In the genomic region with DNA sequence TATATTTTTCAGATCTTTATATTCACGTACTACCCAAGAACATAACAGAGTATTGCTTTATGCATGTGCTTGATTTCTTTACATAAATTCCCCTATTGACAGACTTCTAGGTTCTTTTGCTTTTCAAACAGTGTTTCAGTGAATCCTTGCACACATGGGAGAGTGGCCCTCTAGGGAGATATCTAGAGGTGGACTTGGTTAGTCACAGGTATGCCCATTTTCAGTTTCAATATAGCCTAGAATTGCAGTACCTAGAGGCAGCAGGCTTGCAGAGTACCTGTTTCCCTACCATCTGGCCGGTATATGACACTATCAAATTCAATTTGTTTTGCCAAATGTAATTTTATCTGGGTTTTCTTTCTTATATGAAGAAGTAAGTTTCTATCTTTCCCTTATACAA, we compare ENCODE assay signal across 17 cellular contexts. TPM values are rescaled to one million over a fixed set of nuclear protein-coding genes. Genes with fewer than 3 reads are reported as not detected.
DNase-seq lines count a peak whose midpoint lies in the region; ATAC-seq and TF ChIP-seq lines count a peak whose summit lies in the region.
"Had no signal": no experiment of that assay in that cellular context is flagged by ENCODE, and none has a peak within 500 bp of the region (broad histone marks: within the 10 kb centered on the region; RNA-seq: fewer than 3 reads in every experiment).

No MANE protein-coding gene starts in this region.

- H3K27ac ChIP-seq in caudate nucleus (ENCODE audit: low read depth, low read length), result no peak overlapping the region

- peaks cover 2% of the 10 kb centered on the region for H3K4me1 Mint-ChIP-seq in activated CD4-positive, alpha-beta T cell treated with anti-CD3 and anti-CD28 coated beads, Interleukin-2, amount 10 ng/mL, durations not matched to agents 7 days and 5 days

- TF ChIP-seq CTCF in GM12865 (IDR thresholded peaks at IDR 0.05; ENCODE audit: insufficient read depth, low read depth, low read length, missing control alignments), result no peak

- H3K4me3 ChIP-seq in GM12865 (ENCODE audit: low read depth, low read length), result no peak overlapping the region

- intact Hi-C loops in sciatic nerve (cut with DNase I), result no loop called here

- ATAC-seq in HG03378 (IDR thresholded peaks at IDR 0.05; ENCODE audit: unreplicated experiment) (peak; percentile 36), sciatic nerve (no peak)

- CTCF ChIA-PET in activated CD4-positive, alpha-beta T cell treated with anti-CD3 and anti-CD28 coated beads, Interleukin-2, amount 10 ng/mL, durations not matched to agents 7 days and 5 days (lab: Charles Lee), result no interaction called here

- H3K36me3 Mint-ChIP-seq in activated CD4-positive, alpha-beta T cell treated with anti-CD3 and anti-CD28 coated beads, Interleukin-2, amount 10 ng/mL, durations not matched to agents 7 days and 5 days (ENCODE audit: low read depth), result no peaks in the 10 kb centered on the region
- H3K36me3 Mint-ChIP-seq: CD4-positive, alpha-beta memory T cell had no signal

- POLR2A ChIA-PET in activated CD4-positive, alpha-beta T cell treated with anti-CD3 and anti-CD28 coated beads, Interleukin-2, amount 10 ng/mL, durations not matched to agents 7 days and 5 days (lab: Charles Lee), result no interaction called here

- DNase-seq in GM12865 (ENCODE audit: low read depth) (peak; percentile 33), NCI-H2171 treated with DMSO at 0.1 percent for 48 hours (lab: John Stamatoyannopoulos, UW) (peak; percentile 91), cerebellum (ENCODE audit: low spot score) (peak; percentile 11), sciatic nerve (ENCODE audit: low spot score) (no peak), DMS53 (lab: John Stamatoyannopoulos, UW) (no peak), caudate nucleus (lab: John Stamatoyannopoulos, UW) (no peak)
- DNase-seq in activated CD4-positive, alpha-beta T cell treated with anti-CD3 and anti-CD28 coated beads, Interleukin-2, amount 10 ng/mL, durations not matched to agents 7 days and 5 days, result no peak
- DNase-seq: BE2C; CD4-positive, alpha-beta memory T cell; HFFc6; NCI-H1417; NCI-H2029; NCI-H446; NCI-H748 treated with DMSO at 0.1 percent for 48 hours; SHP77 treated with DMSO at 0.1 percent for 48 hours; T-helper 2 cell had no signal

- H3K4me3 Mint-ChIP-seq in activated CD4-positive, alpha-beta T cell treated with anti-CD3 and anti-CD28 coated beads, Interleukin-2, amount 10 ng/mL, durations not matched to agents 7 days and 5 days, result no peak overlapping the region
- H3K4me3 Mint-ChIP-seq: CD4-positive, alpha-beta memory T cell; HFFc6 had no signal

- peaks cover 9% of the 10 kb centered on the region for H3K27me3 Mint-ChIP-seq in activated CD4-positive, alpha-beta T cell treated with anti-CD3 and anti-CD28 coated beads, Interleukin-2, amount 10 ng/mL, durations not matched to agents 7 days and 5 days

- H3K27ac Mint-ChIP-seq in activated CD4-positive, alpha-beta T cell treated with anti-CD3 and anti-CD28 coated beads, Interleukin-2, amount 10 ng/mL, durations not matched to agents 7 days and 5 days, result no peak overlapping the region
- H3K27ac Mint-ChIP-seq: CD4-positive, alpha-beta memory T cell; HFFc6 had no signal

- H3K9me3 Mint-ChIP-seq in activated CD4-positive, alpha-beta T cell treated with anti-CD3 and anti-CD28 coated beads, Interleukin-2, amount 10 ng/mL, durations not matched to agents 7 days and 5 days, result no peaks in the 10 kb centered on the region
- H3K9me3 Mint-ChIP-seq: CD4-positive, alpha-beta memory T cell; HFFc6 had no signal

RNA-seq across cellular contexts. Expression of gene EML6, which starts 36.8 kb away (rescaled TPM):
- 23.0 TPM for total RNA-seq in cerebellum
- 0.89 TPM for total RNA-seq in sciatic nerve
- total RNA-seq in activated CD4-positive, alpha-beta T cell treated with anti-CD3 and anti-CD28 coated beads, Interleukin-2, amount 10 ng/mL, durations not matched to agents 7 days and 5 days, result 1 to 10 TPM in 1 of 2 experiments, under 1 TPM in 1; 0.96 to 1.2 TPM

Comparison
In these comparisons a context has a peak if more than half of its experiments do, and no peak if none do; other contexts are left out.
1. DNase-seq: peak in GM12865 (single experiment), NCI-H2171 treated with DMSO at 0.1 percent for 48 hours (single experiment) and cerebellum (single experiment); none in sciatic nerve (single experiment), DMS53 (single experiment), activated CD4-positive, alpha-beta T cell treated with anti-CD3 and anti-CD28 coated beads, Interleukin-2, amount 10 ng/mL, durations not matched to agents 7 days and 5 days (single experiment) and caudate nucleus (0 of 61).
2. RNA of gene EML6, which starts 36.8 kb away (total RNA-seq): 23.0 TPM in cerebellum (single experiment); 0.96 to 1.2 TPM in activated CD4-positive, alpha-beta T cell treated with anti-CD3 and anti-CD28 coated beads, Interleukin-2, amount 10 ng/mL, durations not matched to agents 7 days and 5 days and 0.89 TPM in sciatic nerve (single experiment); every median in the first group is over 10 times any median in the second.